Comparison of ENCODE assay signal across 24 cellular contexts in the genomic region with DNA sequence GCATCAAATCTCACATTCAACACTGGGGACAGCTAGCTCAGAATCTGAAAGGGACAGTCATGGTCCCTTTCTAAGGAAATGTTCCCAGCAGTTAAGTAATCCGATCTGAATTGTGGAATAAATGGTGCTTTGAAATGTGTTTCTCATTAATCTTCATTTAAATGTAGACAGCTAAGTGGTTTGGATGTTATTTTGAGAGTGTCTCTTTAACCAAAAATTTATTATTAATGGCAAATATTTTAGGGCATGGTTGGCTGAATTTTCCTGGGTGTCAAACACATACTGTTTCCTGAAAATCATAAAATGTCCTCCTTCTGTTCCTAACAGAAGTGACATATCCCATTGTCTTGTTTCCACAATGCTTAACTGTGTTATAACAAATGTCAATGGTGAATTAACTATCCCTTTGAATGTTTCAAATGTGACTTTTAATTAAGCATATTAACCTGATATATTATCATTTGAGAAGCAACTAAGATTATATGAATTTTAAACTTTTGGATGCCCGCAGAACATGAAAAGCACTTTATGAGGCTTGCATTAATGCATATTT.
DNase-seq lines count a peak whose midpoint lies in the region; ATAC-seq, FAIRE-seq and TF ChIP-seq lines count a peak whose summit lies in the region.
"Had no signal": no experiment of that assay in that cellular context is flagged by ENCODE, and none has a peak within 500 bp of the region (broad histone marks: within the 10 kb centered on the region; RNA-seq: fewer than 3 reads in every experiment).

No MANE protein-coding gene starts in this region.

- H3K27ac ChIP-seq in H9 (ENCODE audit: insufficient read length, low read depth, low read length), result no peak overlapping the region
- H3K27ac ChIP-seq: GM23248, KMS-11, pancreas, suprapubic skin had no signal

- H3K27me3 Mint-ChIP-seq in nephron (ENCODE audit: low read depth), result no peaks in the 10 kb centered on the region
- H3K27me3 Mint-ChIP-seq in H9 (ENCODE audit: low read depth), result no peaks in the 10 kb centered on the region; the same call in 1 of the 2 replicates
- H3K27me3 Mint-ChIP-seq: activated naive CD8-positive, alpha-beta T cell; T-cell had no signal

- no peaks in the 10 kb centered on the region for H3K79me1 ChIP-seq in H9 (ENCODE audit: insufficient read depth, low read depth, low read length, poor library complexity, severe bottlenecking)

- no peak overlapping the region for H2BK120ac ChIP-seq in H9 (ENCODE audit: low read depth, low read length, poor library complexity, severe bottlenecking)

- no peaks in the 10 kb centered on the region for H3K79me2 ChIP-seq in H9 (ENCODE audit: insufficient read depth, low read length)

- no peaks in the 10 kb centered on the region for H4K20me1 ChIP-seq in H9 (ENCODE audit: control insufficient read depth, insufficient read depth, insufficient read length)

- no peaks in the 10 kb centered on the region for H3K9me3 ChIP-seq in endocrine pancreas (ENCODE audit: control insufficient read depth, low read length)
- H3K9me3 ChIP-seq in H9 (ENCODE audit: control insufficient read depth, low read depth, low read length), result no peaks in the 10 kb centered on the region
- H3K9me3 ChIP-seq: pancreas, suprapubic skin had no signal

- no peak overlapping the region for H2BK15ac ChIP-seq in H9 (ENCODE audit: low read depth, low read length)

- no peak overlapping the region for H3K9ac ChIP-seq in endocrine pancreas (ENCODE audit: control insufficient read depth, insufficient read depth, low read length)
- no peak overlapping the region for H3K9ac ChIP-seq in H9 (ENCODE audit: extremely low read depth, insufficient read length, low read length)
- H3K9ac ChIP-seq: GM23248, KMS-11 had no signal

- peaks cover 41% of the 10 kb centered on the region for H3K4me1 Mint-ChIP-seq in nephron
- H3K4me1 Mint-ChIP-seq in H9, result peaks cover 5 to 9% of the 10 kb centered on the region in 2 experiments

- no peak overlapping the region for H4K5ac ChIP-seq in H9 (ENCODE audit: insufficient read length, low read depth, low read length)

- H3K4me3 Mint-ChIP-seq in nephron (peak overlapping the region in 1 of 3 experiments; percentile 6), H9 (no peak overlapping the region)
- H3K4me3 Mint-ChIP-seq: activated naive CD8-positive, alpha-beta T cell; immature natural killer cell; T-cell had no signal

- no peak for DNase-seq in D721Med (ENCODE audit: insufficient read length, low spot score)
- DNase-seq in NCI-H69 (lab: John Stamatoyannopoulos, UW), result peak; percentile 77
- no peak for DNase-seq in H7
- DNase-seq in H9, result no peak
- no peak for DNase-seq in left ventricle myocardium superior
- DNase-seq: activated CD4-positive, alpha-beta T cell treated with anti-CD3 and anti-CD28 coated beads for 48 hours; DMS153; GF-D8; GM23248; immature natural killer cell; NCI-H2081; NCI-H748 treated with DMSO at 0.1 percent for 48 hours; pancreas; SHP77; stimulated activated CD4-positive, alpha-beta T cell treated with anti-CD3 and anti-CD28 coated beads, Interleukin-15, amount 100 ng/mL, for 24 hours; T-cell had no signal

- no peak overlapping the region for H3K4ac ChIP-seq in H9 (ENCODE audit: low read depth, low read length)

- H4K91ac ChIP-seq in H9 (ENCODE audit: insufficient read length, low read depth, low read length), result no peak overlapping the region

- H3K9me3 Mint-ChIP-seq in nephron, result peaks cover 4% of the 10 kb centered on the region
- peaks cover 0 to 2% of the 10 kb centered on the region in 2 experiments; a peak in 1 of 5 replicates for H3K9me3 Mint-ChIP-seq in H9
- H3K9me3 Mint-ChIP-seq: T-cell had no signal

- H3K23ac ChIP-seq in H9 (ENCODE audit: insufficient read length, low read depth, low read length), result no peak overlapping the region

- H3K14ac ChIP-seq in H9 (ENCODE audit: insufficient read depth, low read length), result no peak overlapping the region

- H3T11ph ChIP-seq in H9 (ENCODE audit: low read length), result no peak overlapping the region

- peak overlapping the region; percentile 54 for H3K4me3 ChIP-seq in endocrine pancreas (ENCODE audit: control insufficient read depth, insufficient read depth, low read length)
- no peak overlapping the region for H3K4me3 ChIP-seq in H7 (ENCODE audit: insufficient read depth, low read depth, low read length)
- H3K4me3 ChIP-seq: GM23248, lung, pancreas, suprapubic skin had no signal

- WGBS in H9 (ENCODE audit: extremely low coverage, insufficient read length, low lambda C conversion rate), result no CpG with 5 or more reads among the region's 2 CpGs

- H3K27ac Mint-ChIP-seq in nephron, result peak overlapping the region; percentile 88 to 90 (median 88)
- no peak overlapping the region for H3K27ac Mint-ChIP-seq in H9
- H3K27ac Mint-ChIP-seq: activated naive CD8-positive, alpha-beta T cell; immature natural killer cell; T-cell had no signal

- H3K4me1 ChIP-seq in endocrine pancreas (ENCODE audit: control insufficient read depth, insufficient read depth, low read length) (no peaks in the 10 kb centered on the region), H9 (ENCODE audit: insufficient read depth, low read length) (peaks cover 3% of the 10 kb centered on the region; the same call in 1 of the 2 replicates)
- H3K4me1 ChIP-seq: pancreas had no signal

- intact Hi-C loops in left ventricle myocardium superior (cut with micrococcal nuclease), result no loop called here

- H3K18ac ChIP-seq in H9 (ENCODE audit: insufficient read length, low read depth, low read length), result no peak overlapping the region

- no peak for ATAC-seq in left ventricle myocardium superior
- ATAC-seq in HG03520 (IDR thresholded peaks at IDR 0.05; ENCODE audit: unreplicated experiment), result no peak
- ATAC-seq: T-cell had no signal

- H3K4me2 ChIP-seq in H9 (ENCODE audit: insufficient read depth, insufficient read length, low read length), result no peak overlapping the region
- H3K4me2 ChIP-seq: KMS-11 had no signal

- H2AFZ ChIP-seq in H9 (ENCODE audit: low read length), result no peak overlapping the region
- H2AFZ ChIP-seq: GM23248 had no signal

- no peaks in the 10 kb centered on the region for H3K36me3 Mint-ChIP-seq in nephron (ENCODE audit: low read depth)
- no peaks in the 10 kb centered on the region for H3K36me3 Mint-ChIP-seq in H9 (ENCODE audit: insufficient read depth in 1 of 3, low read depth in 3 of 3)

- FAIRE-seq in D721Med (lab: Jason Lieb, UNC), result peak; percentile 16
- FAIRE-seq: pancreas, TTC549 had no signal

- H3K27me3 ChIP-seq in endocrine pancreas (ENCODE audit: control insufficient read depth, insufficient read depth, low read length), result no peaks in the 10 kb centered on the region
- no peaks in the 10 kb centered on the region; the same call in 1 of the 2 replicates for H3K27me3 ChIP-seq in H7 (ENCODE audit: control insufficient read depth, insufficient read depth, low read length)
- no peaks in the 10 kb centered on the region for H3K27me3 ChIP-seq in H9 (ENCODE audit: insufficient read depth, low read length)
- H3K27me3 ChIP-seq: pancreas, suprapubic skin had no signal

- no peak overlapping the region for H2BK12ac ChIP-seq in H9 (ENCODE audit: insufficient read length, low read depth, low read length)

- H2BK20ac ChIP-seq in H9 (ENCODE audit: low read depth, low read length, poor library complexity, severe bottlenecking), result no peak overlapping the region

- H4K8ac ChIP-seq in H9 (replicated peaks; ENCODE audit: insufficient read length, low read depth, low read length), result no peak overlapping the region

- no peak for TF ChIP-seq CTCF in D721Med (IDR thresholded peaks at IDR 0.05; ENCODE audit: insufficient read depth, missing control alignments)
- no peak for TF ChIP-seq CTCF in nephron (IDR thresholded peaks at IDR 0.05; ENCODE audit: unreplicated experiment in 3 of 3)
- TF ChIP-seq CTCF in H9 (conservative IDR thresholded peaks at IDR 0.05), result no peak

- H2AK5ac ChIP-seq in H9 (ENCODE audit: insufficient read length, low read length), result no peak overlapping the region

- H3K36me3 ChIP-seq in endocrine pancreas (ENCODE audit: control insufficient read depth, insufficient read depth, low read length), result no peaks in the 10 kb centered on the region
- no peaks in the 10 kb centered on the region for H3K36me3 ChIP-seq in H7 (replicated peaks; ENCODE audit: control insufficient read depth, insufficient read depth, low read length)
- H3K36me3 ChIP-seq: pancreas, suprapubic skin had no signal

- H3K56ac ChIP-seq in H9 (ENCODE audit: insufficient read length, low read depth, low read length), result no peak overlapping the region

- H2BK5ac ChIP-seq in H9 (ENCODE audit: insufficient read length, low read length), result no peak overlapping the region

- no peaks in the 10 kb centered on the region for H3K23me2 ChIP-seq in H9 (ENCODE audit: insufficient read length, low read depth, low read length, poor library complexity, severe bottlenecking)

Comparison
In these comparisons a context has a peak if more than half of its experiments do, and no peak if none do; other contexts are left out.
1. H3K27ac Mint-ChIP-seq: peak in nephron (3 of 3); none in H9 (0 of 3).